18 cellular contexts compared by ENCODE assay signal in genomic region chr17:18236494-18236893, GRCh38. TPM values are rescaled to one million over a fixed set of nuclear protein-coding genes. Genes with fewer than 3 reads are reported as not detected.
A peak's percentile ranks its signal among the peaks of the same experiment; 100 is the strongest.
DNase-seq lines count a peak whose midpoint lies in the region; ATAC-seq, FAIRE-seq and TF ChIP-seq lines count a peak whose summit lies in the region.
"Had no signal": no experiment of that assay in that cellular context is flagged by ENCODE, and none has a peak within 500 bp of the region (broad histone marks: within the 10 kb centered on the region; RNA-seq: fewer than 3 reads in every experiment).

No MANE protein-coding gene starts in this region.

- TF ChIP-seq CTCF in RWPE1 (conservative IDR thresholded peaks at IDR 0.05; ENCODE audit: low read depth), result no peak

- 85 to 89% methylated on average over 18 of the region's 18 CpGs for WGBS in esophagus, 2 donors

- peak overlapping the region; percentile 25 for H3K27ac Mint-ChIP-seq in activated naive CD4-positive, alpha-beta T cell treated with anti-CD3 and anti-CD28 coated beads, Interleukin-2, amount 50 U/mL, for 72 hours
- H3K27ac Mint-ChIP-seq in activated naive CD4-positive, alpha-beta T cell treated with anti-CD3 and anti-CD28 coated beads for 36 hours, result no peak overlapping the region

- H3K36me3 ChIP-seq in esophagus (ENCODE audit: control insufficient read depth in 2 of 2, insufficient read depth in 2 of 2, low read length in 1 of 2), result peaks cover 8 to 60% of the 10 kb centered on the region in 2 donors
- peaks cover 56% of the 10 kb centered on the region for H3K36me3 ChIP-seq in skeletal muscle satellite cell (ENCODE audit: insufficient read depth, low read length)

- no peak for FAIRE-seq in GM12891 (lab: Jason Lieb, UNC)
- FAIRE-seq: A204.1, GM12878 had no signal

- H3K4me2 ChIP-seq in skeletal muscle satellite cell (ENCODE audit: low read length), result peak overlapping the region; percentile 64

- no peak overlapping the region for H3K4me3 ChIP-seq in esophagus (ENCODE audit: low read depth in 1 of 2, low read length in 2 of 2)
- no peak overlapping the region for H3K4me3 ChIP-seq in skeletal muscle satellite cell (ENCODE audit: low read length)
- H3K4me3 ChIP-seq: GM12878, SJCRH30 had no signal

- H3K4me1 ChIP-seq in esophagus (ENCODE audit: control insufficient read depth in 2 of 2, insufficient read depth in 2 of 2, low read length in 1 of 2) (peaks cover 0 to 20% of the 10 kb centered on the region in 2 donors), skeletal muscle satellite cell (ENCODE audit: control insufficient read depth, insufficient read depth, low read length) (peaks cover 18% of the 10 kb centered on the region)
- H3K4me1 ChIP-seq: Caco-2, SJCRH30 had no signal

- no peaks in the 10 kb centered on the region for H3K4me1 Mint-ChIP-seq in activated naive CD4-positive, alpha-beta T cell treated with anti-CD3 and anti-CD28 coated beads for 36 hours (ENCODE audit: low read depth)

- POLR2A ChIA-PET in RWPE1 (lab: Yijun Ruan, JAX; ENCODE audit: low non-redundant PET), result no interaction called here

- no peak for ATAC-seq in activated naive CD4-positive, alpha-beta T cell treated with anti-CD3 and anti-CD28 coated beads, Interleukin-2, amount 50 U/mL, for 72 hours
- ATAC-seq in HG03565 (IDR thresholded peaks at IDR 0.05; ENCODE audit: unreplicated experiment), result no peak
- ATAC-seq: GM12878 had no signal

- intact Hi-C loops in activated naive CD4-positive, alpha-beta T cell treated with anti-CD3 and anti-CD28 coated beads for 36 hours (cut with micrococcal nuclease), result no loop called here

- H3K9me3 Mint-ChIP-seq in activated naive CD4-positive, alpha-beta T cell treated with anti-CD3 and anti-CD28 coated beads, Interleukin-2, amount 50 U/mL, for 72 hours, result no peaks in the 10 kb centered on the region
- no peaks in the 10 kb centered on the region for H3K9me3 Mint-ChIP-seq in activated naive CD4-positive, alpha-beta T cell treated with anti-CD3 and anti-CD28 coated beads for 36 hours

- no peak overlapping the region for H3K4me3 Mint-ChIP-seq in activated naive CD4-positive, alpha-beta T cell treated with anti-CD3 and anti-CD28 coated beads for 36 hours

- H3K27me3 Mint-ChIP-seq in activated naive CD4-positive, alpha-beta T cell treated with anti-CD3 and anti-CD28 coated beads for 36 hours (ENCODE audit: low read depth), result no peaks in the 10 kb centered on the region

- no peak for DNase-seq in activated naive CD4-positive, alpha-beta T cell treated with anti-CD3 and anti-CD28 coated beads, Interleukin-2, amount 50 U/mL, for 72 hours (ENCODE audit: low spot score in 2 of 2)
- DNase-seq in activated naive CD4-positive, alpha-beta T cell treated with anti-CD3 and anti-CD28 coated beads for 36 hours, result no peak
- DNase-seq in RWPE1 (ENCODE audit: low spot score), result no peak
- no peak for DNase-seq in GDM1 (lab: John Stamatoyannopoulos, UW)
- DNase-seq in GM12891 (ENCODE audit: insufficient read length, low spot score), result no peak
- DNase-seq: Caco-2, DMS53, GOT3, NCI-H1417 treated with DMSO at 0.1 percent for 48 hours, NCI-H2081 treated with DMSO at 0.1 percent for 48 hours, NCI-H524, SJCRH30 had no signal

- TF ChIP-seq POLR2A in GM12891 (IDR thresholded peaks at IDR 0.05; ENCODE audit: low read depth, low read length), result no peak

- H3K9me3 ChIP-seq in esophagus (ENCODE audit: control insufficient read depth in 2 of 2, insufficient read depth in 1 of 2, low read depth in 1 of 2, low read length in 1 of 2) (no peaks in the 10 kb centered on the region), skeletal muscle satellite cell (replicated peaks; ENCODE audit: low read length) (no peaks in the 10 kb centered on the region)
- H3K9me3 ChIP-seq: Caco-2, SJCRH30 had no signal

- H3K27ac ChIP-seq in RWPE1, result peak overlapping the region; percentile 97
- H3K27ac ChIP-seq in esophagus (ENCODE audit: low read depth in 2 of 2, low read length in 1 of 2), result peak overlapping the region; percentile 64 to 90
- H3K27ac ChIP-seq: C4-2B, SJCRH30 had no signal

- peak overlapping the region; percentile 67 for H3K9ac ChIP-seq in skeletal muscle satellite cell (ENCODE audit: low read depth, low read length)

- H3K36me3 Mint-ChIP-seq in activated naive CD4-positive, alpha-beta T cell treated with anti-CD3 and anti-CD28 coated beads, Interleukin-2, amount 50 U/mL, for 72 hours, result no peaks in the 10 kb centered on the region
- H3K36me3 Mint-ChIP-seq in activated naive CD4-positive, alpha-beta T cell treated with anti-CD3 and anti-CD28 coated beads for 36 hours (ENCODE audit: low read depth), result peaks cover 3% of the 10 kb centered on the region

- CTCF ChIA-PET in activated naive CD4-positive, alpha-beta T cell treated with anti-CD3 and anti-CD28 coated beads for 36 hours (lab: Charles Lee), result no interaction called here
- CTCF ChIA-PET in RWPE1 (lab: Yijun Ruan, JAX), result interaction anchor here (0.7 to 1.4 kb wide), 3 partner anchors 19 to 88 kb away, joined by 4 to 7 read pairs (median 6); no protein-coding TSS in a partner anchor

- no peaks in the 10 kb centered on the region for H3K27me3 ChIP-seq in esophagus (ENCODE audit: control insufficient read depth in 1 of 2, insufficient read depth in 2 of 2, low read length in 2 of 2)
- no peaks in the 10 kb centered on the region for H3K27me3 ChIP-seq in skeletal muscle satellite cell (ENCODE audit: control insufficient read depth, insufficient read depth, low read length)
- H3K27me3 ChIP-seq: SJCRH30 had no signal

TF ChIP-seq in GM12891, 5 proteins besides CTCF, POLR2A, EP300 and RAD21:
- no peak for TF ChIP-seq SPI1 (IDR thresholded peaks at IDR 0.05; ENCODE audit: low read depth, low read length)
- TF ChIP-seq POU2F2 (IDR thresholded peaks at IDR 0.05; ENCODE audit: low read depth, low read length), result no peak
- no peak for TF ChIP-seq TAF1 (IDR thresholded peaks at IDR 0.05; ENCODE audit: low read depth, low read length)
- TF ChIP-seq PAX5 (IDR thresholded peaks at IDR 0.05; ENCODE audit: insufficient read depth, low read length, severe bottlenecking), result no peak
- no peak for TF ChIP-seq POLR2AphosphoS5 (IDR thresholded peaks at IDR 0.05; ENCODE audit: low read depth, low read length)

RNA-seq across cellular contexts. Expression of gene LLGL1, which starts 11.1 kb away (rescaled TPM):
- 10 to 100 TPM; 14.5 to 15.0 TPM for total RNA-seq in activated naive CD4-positive, alpha-beta T cell treated with anti-CD3 and anti-CD28 coated beads, Interleukin-2, amount 50 U/mL, for 72 hours
- total RNA-seq in activated naive CD4-positive, alpha-beta T cell treated with anti-CD3 and anti-CD28 coated beads for 36 hours, result 10 to 100 TPM; 14.8 to 15.0 TPM
- 10 to 100 TPM; 11.4 to 12.5 TPM for polyA plus RNA-seq in esophagus
- total RNA-seq in skeletal muscle satellite cell (2012; rRNA removed), result 46.3 and 48.9 TPM in 2 replicates
- 1.3 TPM for polyA plus RNA-seq in GM12891 (2012; ENCODE audit: low read depth, missing spikeins)

RNA-seq across cellular contexts. Expression of gene FLII, which starts 22.0 kb away (rescaled TPM):
- 100 to 1,000 TPM; 267 to 273 TPM for total RNA-seq in activated naive CD4-positive, alpha-beta T cell treated with anti-CD3 and anti-CD28 coated beads, Interleukin-2, amount 50 U/mL, for 72 hours
- 100 to 1,000 TPM; 326 to 328 TPM for total RNA-seq in activated naive CD4-positive, alpha-beta T cell treated with anti-CD3 and anti-CD28 coated beads for 36 hours
- 100 to 1,000 TPM; 218 to 258 TPM for polyA plus RNA-seq in esophagus
- 226 and 257 TPM in 2 replicates for total RNA-seq in skeletal muscle satellite cell (2012; rRNA removed)
- 87.8 TPM for polyA plus RNA-seq in GM12891 (2012; ENCODE audit: low read depth, missing spikeins)

RNA-seq across cellular contexts. Expression of gene MIEF2, which starts 24.0 kb away (rescaled TPM):
- 10 to 100 TPM in 1 of 2 donors, 1 to 10 TPM in 1; 7.4 to 15.5 TPM for total RNA-seq in activated naive CD4-positive, alpha-beta T cell treated with anti-CD3 and anti-CD28 coated beads, Interleukin-2, amount 50 U/mL, for 72 hours
- 1 to 10 TPM; 6.0 to 7.1 TPM for total RNA-seq in activated naive CD4-positive, alpha-beta T cell treated with anti-CD3 and anti-CD28 coated beads for 36 hours
- polyA plus RNA-seq in esophagus, result 10 to 100 TPM in 1 of 2 donors, 1 to 10 TPM in 1; 7.6 to 11.4 TPM
- total RNA-seq in skeletal muscle satellite cell (2012; rRNA removed), result 8.6 and 10.9 TPM in 2 replicates
- polyA plus RNA-seq in GM12891 (2012; ENCODE audit: low read depth, missing spikeins), result 3.6 TPM

RNA-seq across cellular contexts. Expression of gene ALKBH5, which starts 52.9 kb away (rescaled TPM):
- total RNA-seq in activated naive CD4-positive, alpha-beta T cell treated with anti-CD3 and anti-CD28 coated beads, Interleukin-2, amount 50 U/mL, for 72 hours, result 100 to 1,000 TPM in 1 of 2 donors, 10 to 100 TPM in 1; 79.5 to 176 TPM
- total RNA-seq in activated naive CD4-positive, alpha-beta T cell treated with anti-CD3 and anti-CD28 coated beads for 36 hours, result 10 to 100 TPM; 83.4 to 86.7 TPM
- 10 to 100 TPM; 19.4 to 20.4 TPM for polyA plus RNA-seq in esophagus
- total RNA-seq in skeletal muscle satellite cell (2012; rRNA removed), result 94.8 and 165 TPM in 2 replicates
- 38.6 TPM for polyA plus RNA-seq in GM12891 (2012; ENCODE audit: low read depth, missing spikeins)
